ENCODE assay signal across 28 cellular contexts in the genomic region with DNA sequence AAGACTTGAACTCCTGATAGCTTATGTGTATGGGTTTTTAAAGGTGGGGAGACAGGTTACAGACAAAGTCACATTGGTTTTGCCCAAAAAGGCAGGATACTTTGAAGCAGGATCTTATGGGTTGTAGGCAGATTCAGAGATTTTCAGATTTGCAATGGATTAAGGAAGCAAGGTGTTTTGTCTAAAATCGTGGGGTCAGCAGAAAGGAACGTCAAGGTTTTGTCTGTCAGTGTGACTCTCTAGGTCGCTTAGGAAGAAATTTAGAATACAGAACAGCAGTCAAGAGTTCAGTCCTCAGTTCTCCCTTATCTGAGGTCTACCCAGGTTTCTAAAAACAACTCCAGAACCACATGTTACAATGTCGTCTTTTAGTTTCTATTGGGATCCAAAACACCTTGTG.
"Had no signal": no experiment of that assay in that cellular context is flagged by ENCODE, and none has a peak within 500 bp of the region (broad histone marks: within the 10 kb centered on the region; RNA-seq: fewer than 3 reads in every experiment).

No MANE protein-coding gene starts in this region.

- FAIRE-seq: endometrium, endothelial cell of umbilical vein, frontal cortex had no signal

- H3K4me2 ChIP-seq: hepatocyte had no signal

- H3K4me1 ChIP-seq: colonic mucosa, esophagus muscularis mucosa, esophagus squamous epithelium, foreskin keratinocyte, gastrocnemius medialis, gastroesophageal sphincter had no signal

- ATAC-seq: effector memory CD8-positive, alpha-beta T cell; esophagus mucosa; foreskin keratinocyte; gastrocnemius medialis; gastroesophageal sphincter; heart left ventricle; heart right ventricle had no signal

- H2AFZ ChIP-seq: hepatocyte had no signal

- H3K36me3 ChIP-seq: colonic mucosa, esophagus muscularis mucosa, esophagus squamous epithelium, gastrocnemius medialis, gastroesophageal sphincter, heart left ventricle, heart right ventricle had no signal

- H3K79me2 ChIP-seq: hepatocyte had no signal

- DNase-seq: colonic mucosa; cortex of kidney; dermis blood vessel endothelial cell; dorsolateral prefrontal cortex; effector CD4-positive, alpha-beta T cell; effector CD8-positive, alpha-beta T cell; effector memory CD4-positive, alpha-beta T cell; effector memory CD8-positive, alpha-beta T cell; endodermal cell; erythroblast; esophagus squamous epithelium; foreskin fibroblast; foreskin keratinocyte; foreskin melanocyte; gastrocnemius medialis; glutamatergic neuron; head of caudate nucleus; heart left ventricle; heart right ventricle had no signal

- H3K27ac ChIP-seq: colonic mucosa, coronary artery, dorsolateral prefrontal cortex, epithelial cell of prostate, esophagus muscularis mucosa, esophagus squamous epithelium, foreskin keratinocyte, gastrocnemius medialis, gastroesophageal sphincter, heart left ventricle, heart right ventricle, hepatocyte had no signal

- H3K4me3 ChIP-seq: colonic mucosa, coronary artery, dorsolateral prefrontal cortex, esophagus muscularis mucosa, esophagus squamous epithelium, gastrocnemius medialis, gastroesophageal sphincter, heart left ventricle, heart right ventricle, hepatocyte had no signal

- H3K9me3 ChIP-seq: colonic mucosa, gastrocnemius medialis had no signal

- H3K27me3 ChIP-seq: colonic mucosa, dorsolateral prefrontal cortex, esophagus muscularis mucosa, esophagus squamous epithelium, foreskin keratinocyte, gastrocnemius medialis, gastroesophageal sphincter, heart left ventricle, heart right ventricle, hepatocyte had no signal
